Comparison of ENCODE assay signal across 13 cellular contexts in genomic region chr22:18529416-18530145, GRCh38. TPM values are rescaled to one million over a fixed set of nuclear protein-coding genes. Genes with fewer than 3 reads are reported as not detected.
DNase-seq lines count a peak whose midpoint lies in the region; ATAC-seq, FAIRE-seq and TF ChIP-seq lines count a peak whose summit lies in the region.
"Not testable (repeated sequence)": the region's sequence is repeated elsewhere in the genome, so short reads cannot be mapped to it uniquely, and the experiment has no call there.
"Had no signal": no experiment of that assay in that cellular context is flagged by ENCODE, and none has a peak within 500 bp of the region (broad histone marks: within the 10 kb centered on the region; RNA-seq: fewer than 3 reads in every experiment).

No MANE protein-coding gene starts in this region.

- not testable (repeated sequence) for FAIRE-seq in A549 (lab: Jason Lieb, UNC)

- H3K27me3 ChIP-seq in HCT116 (ENCODE audit: insufficient read depth, low read length); heart left ventricle: not testable (repeated sequence)

- RAD21 ChIA-PET in HCT116 (lab: Charles Lee; ENCODE audit: low non-redundant PET in 1 of 2, low total read pairs in 2 of 2, uncharacterized antibody in 2 of 2, unreplicated experiment in 2 of 2) = not testable (repeated sequence)

- POLR2A ChIA-PET in A549 (lab: Yijun Ruan, JAX); HCT116 (lab: Charles Lee): not testable (repeated sequence)

- WGBS in A549 (ENCODE audit: missing lambda C conversion rate) = no CpG with 5 or more reads among the region's 57 CpGs
- 2 to 14% methylated on average over 8 to 10 of the region's 57 CpGs; no CpG with 5 or more reads in 2 of the 4 donors for WGBS in heart left ventricle, 4 donors

- not testable (repeated sequence) for H3K4me1 Mint-ChIP-seq in activated CD8-positive, alpha-beta memory T cell treated with anti-CD3 and anti-CD28 coated beads, Interleukin-2, amount 10 ng/mL, durations not matched to agents 7 days and 5 days; natural killer cell

- not testable (repeated sequence) for H3K9me2 ChIP-seq in HCT116 (ENCODE audit: insufficient read depth)

- not testable (repeated sequence) for H3K9ac ChIP-seq in HCT116 (ENCODE audit: low read length)

- BruUV-seq in HCT116 (replicated peaks; lab: Mats Ljungman, UMichigan) = not testable (repeated sequence)

- H3K36me3 ChIP-seq in HCT116 (ENCODE audit: control insufficient read depth in 1 of 2, insufficient read depth in 2 of 2, low read length in 2 of 2); heart left ventricle: not testable (repeated sequence)

- DNase-seq in A549 (ENCODE audit: low read depth in 1 of 2, low spot score in 1 of 2); HCT116 (ENCODE audit: low read depth, low spot score); activated CD8-positive, alpha-beta memory T cell treated with anti-CD3 and anti-CD28 coated beads, Interleukin-2, amount 10 ng/mL, durations not matched to agents 7 days and 5 days; heart left ventricle; natural killer cell: not testable (repeated sequence)

- not testable (repeated sequence) for H3K4me3 Mint-ChIP-seq in activated CD8-positive, alpha-beta memory T cell treated with anti-CD3 and anti-CD28 coated beads, Interleukin-2, amount 10 ng/mL, durations not matched to agents 7 days and 5 days; natural killer cell

- H2AFZ ChIP-seq in HCT116 (ENCODE audit: low read depth, low read length, poor library complexity, severe bottlenecking) = not testable (repeated sequence)

- H3K27ac ChIP-seq in A549; HCT116 (ENCODE audit: low read depth, low read length); heart left ventricle: not testable (repeated sequence)

- not testable (repeated sequence) for H3K9me3 ChIP-seq in A549; HCT116 (ENCODE audit: control insufficient read depth in 1 of 2, insufficient read depth in 1 of 2, low read depth in 1 of 2, low read length in 2 of 2); heart left ventricle

- not testable (repeated sequence) for TF ChIP-seq EP300 in A549 (IDR thresholded peaks at IDR 0.05)

- ATAC-seq in A549 = peak; percentile 43 to 58
- peak; percentile 8 for ATAC-seq in GM19397 (IDR thresholded peaks at IDR 0.05; ENCODE audit: unreplicated experiment)
- peak; percentile 43 for ATAC-seq in HCT116
- ATAC-seq in HG03045 (IDR thresholded peaks at IDR 0.05; ENCODE audit: unreplicated experiment) = peak; percentile 28
- peak; percentile 9 for ATAC-seq in HG03521 (IDR thresholded peaks at IDR 0.05; ENCODE audit: unreplicated experiment)
- peak; percentile 5 for ATAC-seq in activated CD8-positive, alpha-beta memory T cell treated with anti-CD3 and anti-CD28 coated beads, Interleukin-2, amount 10 ng/mL, durations not matched to agents 7 days and 5 days
- ATAC-seq in heart left ventricle = peak in 3 of 4 donors; percentile 24 to 41 (median 28)
- ATAC-seq in natural killer cell = peak; percentile 2 to 6 (median 4)

- not testable (repeated sequence) for H4K20me1 ChIP-seq in HCT116 (ENCODE audit: insufficient read depth)

- TF ChIP-seq RAD21 in A549 (conservative IDR thresholded peaks at IDR 0.05 in 1 of 2, IDR thresholded peaks at IDR 0.05 in 1 of 2); HCT116 (IDR thresholded peaks at IDR 0.05; ENCODE audit: low read depth): not testable (repeated sequence)

- TF ChIP-seq CTCF in A549 (IDR thresholded peaks at IDR 0.05); HCT116 (IDR thresholded peaks at IDR 0.05 in 2 of 3, conservative IDR thresholded peaks at IDR 0.05 in 1 of 3; ENCODE audit: borderline replicate concordance in 1 of 3, insufficient read depth in 1 of 3, low read depth in 2 of 3, low read length in 2 of 3); heart left ventricle (IDR thresholded peaks at IDR 0.05); natural killer cell (IDR thresholded peaks at IDR 0.05): not testable (repeated sequence)

- H3K4me1 ChIP-seq in A549; HCT116 (ENCODE audit: control insufficient read depth in 1 of 2, insufficient read depth in 2 of 2, low read length in 2 of 2); heart left ventricle: not testable (repeated sequence)

- CTCF ChIA-PET in A549 (lab: Yijun Ruan, JAX); HCT116 (lab: Charles Lee); activated CD8-positive, alpha-beta memory T cell treated with anti-CD3 and anti-CD28 coated beads, Interleukin-2, amount 10 ng/mL, durations not matched to agents 7 days and 5 days (lab: Charles Lee): not testable (repeated sequence)

- TF ChIP-seq POLR2A in A549 (IDR thresholded peaks at IDR 0.05; ENCODE audit: low read length); HCT116 (IDR thresholded peaks at IDR 0.05; ENCODE audit: borderline replicate concordance, extremely low read depth, insufficient read depth, insufficient read length); heart left ventricle (IDR thresholded peaks at IDR 0.05): not testable (repeated sequence)

- H3K4me3 ChIP-seq in A549; HCT116 (replicated peaks in 1 of 2; ENCODE audit: low read depth in 1 of 2, low read length in 2 of 2); heart left ventricle: not testable (repeated sequence)

- not testable (repeated sequence) for H3K79me2 ChIP-seq in HCT116 (ENCODE audit: insufficient read depth, low read length)

- H3K27ac Mint-ChIP-seq in activated CD8-positive, alpha-beta memory T cell treated with anti-CD3 and anti-CD28 coated beads, Interleukin-2, amount 10 ng/mL, durations not matched to agents 7 days and 5 days; natural killer cell: not testable (repeated sequence)

- H3K9me3 Mint-ChIP-seq in activated CD8-positive, alpha-beta memory T cell treated with anti-CD3 and anti-CD28 coated beads, Interleukin-2, amount 10 ng/mL, durations not matched to agents 7 days and 5 days (ENCODE audit: low read depth); natural killer cell: not testable (repeated sequence)

- intact Hi-C loops in HCT116 (cut with micrococcal nuclease); heart left ventricle (cut with DNase I); natural killer cell (cut with micrococcal nuclease): not testable (repeated sequence)

- not testable (repeated sequence) for H3K4me2 ChIP-seq in A549; HCT116 (ENCODE audit: low read length)

- not testable (repeated sequence) for H3K27me3 Mint-ChIP-seq in activated CD8-positive, alpha-beta memory T cell treated with anti-CD3 and anti-CD28 coated beads, Interleukin-2, amount 10 ng/mL, durations not matched to agents 7 days and 5 days; natural killer cell (ENCODE audit: low read depth in 2 of 2)

- not testable (repeated sequence) for H3K36me3 Mint-ChIP-seq in activated CD8-positive, alpha-beta memory T cell treated with anti-CD3 and anti-CD28 coated beads, Interleukin-2, amount 10 ng/mL, durations not matched to agents 7 days and 5 days; natural killer cell

RNA-seq across cellular contexts. Expression of gene TMEM191B, which starts 2.0 kb away (rescaled TPM):
- polyA plus RNA-seq in A549 (2011; rRNA removed) = 0.24 and 0.34 TPM in 2 replicates
- polyA plus RNA-seq in A549 (2012; cell fraction: cytosol; rRNA removed) = 0.75 and 1.9 TPM in 2 replicates
- 8.0 and 11.7 TPM in 2 replicates for polyA plus RNA-seq in A549 (2012; cell fraction: nucleus; rRNA removed)
- 0.53 to 0.70 TPM (median 0.67 TPM) in 3 replicates for polyA plus RNA-seq in A549 (2017; fragmentation: RNase III; extraction: RNeasy Plus Mini Kit Qiagen cat#74134 plus additional on column Dnase treatment)
- not detected in 2 replicates for polyA minus RNA-seq in A549 (2011; rRNA and poly(A)+ RNA removed)
- total RNA-seq in HCT116 (2021; ENCODE audit: unreplicated experiment) = 2.1 TPM
- polyA plus RNA-seq in HCT116 (2012) = 2.9 and 5.3 TPM in 2 replicates
- total RNA-seq in activated CD8-positive, alpha-beta memory T cell treated with anti-CD3 and anti-CD28 coated beads, Interleukin-2, amount 10 ng/mL, durations not matched to agents 7 days and 5 days = 1 to 10 TPM; 1.6 to 2.8 TPM
- total RNA-seq in heart left ventricle = 1 to 10 TPM in 4 of 9 donors, under 1 TPM in 2, not detected in 3; 0.66 to 2.1 (median 1.1) TPM
- polyA plus RNA-seq in heart left ventricle = under 1 TPM in 1 of 2 donors, not detected in 1; 0.65 TPM
- total RNA-seq in natural killer cell = 1 to 10 TPM; 1.6 to 8.5 (median 6.5) TPM
- total RNA-seq: endothelial cell of umbilical vein had no signal

RNA-seq across cellular contexts. Expression of gene GGTLC3, which starts 11.6 kb away (rescaled TPM):
- polyA plus RNA-seq in A549 (2011; rRNA removed) = not detected in 2 replicates
- not detected in 2 replicates for polyA plus RNA-seq in A549 (2012; cell fraction: cytosol; rRNA removed)
- not detected in 2 replicates for polyA plus RNA-seq in A549 (2012; cell fraction: nucleus; rRNA removed)
- not detected in 3 replicates for polyA plus RNA-seq in A549 (2017; fragmentation: RNase III; extraction: RNeasy Plus Mini Kit Qiagen cat#74134 plus additional on column Dnase treatment)
- polyA minus RNA-seq in A549 (2011; rRNA and poly(A)+ RNA removed) = not detected in 2 replicates
- total RNA-seq in HCT116 (2021; ENCODE audit: unreplicated experiment) = not detected
- not detected in 2 replicates for polyA plus RNA-seq in HCT116 (2012)
- not detected for total RNA-seq in activated CD8-positive, alpha-beta memory T cell treated with anti-CD3 and anti-CD28 coated beads, Interleukin-2, amount 10 ng/mL, durations not matched to agents 7 days and 5 days
- total RNA-seq in heart left ventricle = not detected
- polyA plus RNA-seq in heart left ventricle = not detected
- not detected for total RNA-seq in natural killer cell
- total RNA-seq: colonic mucosa, endothelial cell of umbilical vein, liver, progenitor cell of endocrine pancreas had no signal
- polyA plus RNA-seq: BJ, endothelial cell of umbilical vein, liver had no signal
